In genomic region chr18:62526098-62527025, GRCh38 we compare ENCODE assay signal across 8 cellular contexts. TPM values are rescaled to one million over a fixed set of nuclear protein-coding genes. Genes with fewer than 3 reads are reported as not detected.
DNase-seq lines count a peak whose midpoint lies in the region.

No MANE protein-coding gene starts in this region.

- no peaks in the 10 kb centered on the region for H3K9me3 ChIP-seq in mononuclear cell (ENCODE audit: low read depth, low read length)

- peaks cover 37% of the 10 kb centered on the region for H3K4me1 ChIP-seq in mononuclear cell (ENCODE audit: insufficient read depth, low read length)

- peak overlapping the region; percentile 85 for H3K4me3 ChIP-seq in mononuclear cell (ENCODE audit: low read length)

- DNase-seq in NCI-H524 (lab: John Stamatoyannopoulos, UW): peak; percentile 62 to 83
- no peak for DNase-seq in NCI-H524 treated with DMSO at 0.1 percent for 48 hours (lab: John Stamatoyannopoulos, UW)
- peak; percentile 75 for DNase-seq in HK-2 (ENCODE audit: unreplicated experiment)
- peak; percentile 57 for DNase-seq in NOMO-1 treated with dmso at 0.1 percent for 144 hours (lab: John Stamatoyannopoulos, UW; ENCODE audit: unreplicated experiment)
- peak; percentile 43 for DNase-seq in activated T-cell treated with anti-CD3 and anti-CD28 coated beads for 4 hours
- DNase-seq in epithelial cell of prostate (ENCODE audit: low read depth, low spot score): no peak
- peak; percentile 70 to 73 for DNase-seq in stimulated activated CD8-positive, alpha-beta memory T cell treated with anti-CD3 and anti-CD28 coated beads, Interleukin-2, amount 100 ng/mL, for 48 hours (ENCODE audit: low read depth in 2 of 2)

- no peaks in the 10 kb centered on the region for H3K27me3 ChIP-seq in mononuclear cell (ENCODE audit: insufficient read depth, low read length)

- peak overlapping the region; percentile 66 for H3K27ac ChIP-seq in epithelial cell of prostate

RNA-seq across cellular contexts. Expression of gene ZCCHC2, which starts 3.5 kb away (rescaled TPM):
- total RNA-seq in mononuclear cell: 54.5 TPM

Comparison
In these comparisons a context has a peak if more than half of its experiments do, and no peak if none do; other contexts are left out.
1. DNase-seq: peak in NCI-H524 (2 of 2), HK-2 (single experiment), NOMO-1 treated with dmso at 0.1 percent for 144 hours (single experiment), activated T-cell treated with anti-CD3 and anti-CD28 coated beads for 4 hours (single experiment) and stimulated activated CD8-positive, alpha-beta memory T cell treated with anti-CD3 and anti-CD28 coated beads, Interleukin-2, amount 100 ng/mL, for 48 hours (2 of 2); none in NCI-H524 treated with DMSO at 0.1 percent for 48 hours (single experiment) and epithelial cell of prostate (single experiment).